Comparison of ENCODE assay signal across 18 cellular contexts in genomic region chr4:111542056-111542455, GRCh38.
"Had no signal": no experiment of that assay in that cellular context is flagged by ENCODE, and none has a peak within 500 bp of the region (broad histone marks: within the 10 kb centered on the region; RNA-seq: fewer than 3 reads in every experiment).

No MANE protein-coding gene starts in this region.

- H3K36me3 ChIP-seq: heart left ventricle, stomach had no signal

- ATAC-seq: heart left ventricle; left colon; left ventricle myocardium superior; naive thymus-derived CD4-positive, alpha-beta T cell; psoas muscle; sciatic nerve; stimulated activated naive B cell treated with anti-CD40 and anti-IgM and Interleukin-4, amounts not matched to agents 10 μg/mL and 1 μg/mL and 100 μg/mL, for 72 hours had no signal

- H3K4me1 ChIP-seq: heart left ventricle, psoas muscle, stomach had no signal

- H3K27ac ChIP-seq: coronary artery, heart left ventricle, psoas muscle, stomach had no signal

- H3K9me3 ChIP-seq: heart left ventricle, psoas muscle, stomach had no signal

- DNase-seq: effector CD4-positive, alpha-beta T cell; endodermal cell; heart left ventricle; hippocampal formation; left colon; left ventricle myocardium superior; mesendoderm; naive thymus-derived CD4-positive, alpha-beta T cell; nephron progenitor cell; psoas muscle; retina; stimulated activated CD4-positive, alpha-beta T cell treated with anti-CD3 and anti-CD28 coated beads, Interleukin-2, amount 100 ng/mL, for 24 hours; stimulated activated CD4-positive, alpha-beta T cell treated with anti-CD3 and anti-CD28 coated beads, Interleukin-4, amount 100 ng/mL, for 4 hours; stimulated activated naive B cell treated with anti-CD40 and anti-IgM and Interleukin-4, amounts not matched to agents 10 μg/mL and 1 μg/mL and 100 μg/mL, for 72 hours; stomach; trophoblast cell had no signal

- H3K27me3 ChIP-seq: heart left ventricle, stomach had no signal

- H3K4me3 ChIP-seq: coronary artery, heart left ventricle, psoas muscle, stomach had no signal
